13 cellular contexts compared by ENCODE assay signal in genomic region chr12:104454997-104455396, GRCh38. TPM values are rescaled to one million over a fixed set of nuclear protein-coding genes. Genes with fewer than 3 reads are reported as not detected.
DNase-seq lines count a peak whose midpoint lies in the region; ATAC-seq and FAIRE-seq lines count a peak whose summit lies in the region.
"Had no signal": no experiment of that assay in that cellular context is flagged by ENCODE, and none has a peak within 500 bp of the region (broad histone marks: within the 10 kb centered on the region; RNA-seq: fewer than 3 reads in every experiment).

No MANE protein-coding gene starts in this region.

- no peaks in the 10 kb centered on the region for H3K27me3 Mint-ChIP-seq in activated T-cell treated with anti-CD3 and anti-CD28 coated beads, Interleukin-2, amount 50 U/mL, for 4 hours (ENCODE audit: low read depth)
- no peaks in the 10 kb centered on the region for H3K27me3 Mint-ChIP-seq in activated T-cell treated with anti-CD3 and anti-CD28 coated beads, Interleukin-2, amount 50 U/mL, for 24 hours
- no peaks in the 10 kb centered on the region for H3K27me3 Mint-ChIP-seq in stimulated activated naive B cell treated with anti-CD40 and anti-IgM and Interleukin-4, amounts not matched to agents 10 μg/mL and 1 μg/mL and 100 μg/mL, for 72 hours

- H3K9me3 Mint-ChIP-seq in activated T-cell treated with anti-CD3 and anti-CD28 coated beads, Interleukin-2, amount 50 U/mL, for 4 hours = no peaks in the 10 kb centered on the region
- H3K9me3 Mint-ChIP-seq in activated T-cell treated with anti-CD3 and anti-CD28 coated beads, Interleukin-2, amount 50 U/mL, for 24 hours = no peaks in the 10 kb centered on the region
- H3K9me3 Mint-ChIP-seq in stimulated activated naive B cell treated with anti-CD40 and anti-IgM and Interleukin-4, amounts not matched to agents 10 μg/mL and 1 μg/mL and 100 μg/mL, for 72 hours = peaks cover 2 to 3% of the 10 kb centered on the region in 2 donors

- peak; percentile 84 for FAIRE-seq in RCC 7860 (lab: Jason Lieb, UNC)

- H3K27ac Mint-ChIP-seq in activated T-cell treated with anti-CD3 and anti-CD28 coated beads, Interleukin-2, amount 50 U/mL, for 24 hours = no peak overlapping the region
- H3K27ac Mint-ChIP-seq in stimulated activated naive B cell treated with anti-CD40 and anti-IgM and Interleukin-4, amounts not matched to agents 10 μg/mL and 1 μg/mL and 100 μg/mL, for 72 hours = peak overlapping the region; percentile 95

- ATAC-seq in activated T-cell treated with anti-CD3 and anti-CD28 coated beads, Interleukin-2, amount 50 U/mL, for 4 hours = no peak
- ATAC-seq in stimulated activated naive B cell treated with anti-CD40 and anti-IgM and Interleukin-4, amounts not matched to agents 10 μg/mL and 1 μg/mL and 100 μg/mL, for 72 hours (replicated peaks) = no peak
- no peak for ATAC-seq in GM19397 (IDR thresholded peaks at IDR 0.05; ENCODE audit: unreplicated experiment)
- ATAC-seq: Panc1 had no signal

- H3K4me1 Mint-ChIP-seq in activated T-cell treated with anti-CD3 and anti-CD28 coated beads, Interleukin-2, amount 50 U/mL, for 4 hours (ENCODE audit: low read depth) = peaks cover 26% of the 10 kb centered on the region
- peaks cover 29% of the 10 kb centered on the region for H3K4me1 Mint-ChIP-seq in activated T-cell treated with anti-CD3 and anti-CD28 coated beads, Interleukin-2, amount 50 U/mL, for 24 hours (ENCODE audit: low read depth)
- H3K4me1 Mint-ChIP-seq in stimulated activated naive B cell treated with anti-CD40 and anti-IgM and Interleukin-4, amounts not matched to agents 10 μg/mL and 1 μg/mL and 100 μg/mL, for 72 hours = peaks cover 14 to 34% of the 10 kb centered on the region in 2 donors

- peak overlapping the region; percentile 98 for H3K4me3 Mint-ChIP-seq in activated T-cell treated with anti-CD3 and anti-CD28 coated beads, Interleukin-2, amount 50 U/mL, for 4 hours
- no peak overlapping the region for H3K4me3 Mint-ChIP-seq in activated T-cell treated with anti-CD3 and anti-CD28 coated beads, Interleukin-2, amount 50 U/mL, for 24 hours
- H3K4me3 Mint-ChIP-seq in stimulated activated naive B cell treated with anti-CD40 and anti-IgM and Interleukin-4, amounts not matched to agents 10 μg/mL and 1 μg/mL and 100 μg/mL, for 72 hours = no peak overlapping the region

- H3K36me3 Mint-ChIP-seq in activated T-cell treated with anti-CD3 and anti-CD28 coated beads, Interleukin-2, amount 50 U/mL, for 4 hours (ENCODE audit: insufficient read depth) = no peaks in the 10 kb centered on the region
- peaks cover 28% of the 10 kb centered on the region for H3K36me3 Mint-ChIP-seq in activated T-cell treated with anti-CD3 and anti-CD28 coated beads, Interleukin-2, amount 50 U/mL, for 24 hours (ENCODE audit: low read depth)
- H3K36me3 Mint-ChIP-seq in stimulated activated naive B cell treated with anti-CD40 and anti-IgM and Interleukin-4, amounts not matched to agents 10 μg/mL and 1 μg/mL and 100 μg/mL, for 72 hours = peaks cover 16 to 26% of the 10 kb centered on the region in 2 donors

- no peak for DNase-seq in activated T-cell treated with anti-CD3 and anti-CD28 coated beads, Interleukin-2, amount 50 U/mL, for 4 hours
- DNase-seq in activated T-cell treated with anti-CD3 and anti-CD28 coated beads, Interleukin-2, amount 50 U/mL, for 24 hours = no peak
- DNase-seq in RCC 7860 (ENCODE audit: low spot score) (peak; percentile 81), fibroblast of peridontal ligament (ENCODE audit: extremely low read depth) (peak; percentile 48), ecto neural progenitor cell (ENCODE audit: low spot score) (no peak), globus pallidus (ENCODE audit: low spot score) (no peak)
- DNase-seq in stimulated activated naive B cell treated with anti-CD40 and anti-IgM and Interleukin-4, amounts not matched to agents 10 μg/mL and 1 μg/mL and 100 μg/mL, for 72 hours = no peak
- DNase-seq: dorsolateral prefrontal cortex; occipital lobe; stimulated activated CD4-positive, alpha-beta T cell treated with anti-CD3 and anti-CD28 coated beads, Interleukin-4, amount 100 ng/mL, for 4 hours; testis had no signal

RNA-seq across cellular contexts. Expression of gene CHST11, which starts 1.8 kb away (rescaled TPM):
- 10 to 100 TPM; 40.5 to 70.7 (median 61.7) TPM for total RNA-seq in activated T-cell treated with anti-CD3 and anti-CD28 coated beads, Interleukin-2, amount 50 U/mL, for 4 hours

Comparison
In these comparisons a context has a peak if more than half of its experiments do, and no peak if none do; other contexts are left out.
1. DNase-seq: peak in RCC 7860 (single experiment) and fibroblast of peridontal ligament (single experiment); none in activated T-cell treated with anti-CD3 and anti-CD28 coated beads, Interleukin-2, amount 50 U/mL, for 4 hours (single experiment), activated T-cell treated with anti-CD3 and anti-CD28 coated beads, Interleukin-2, amount 50 U/mL, for 24 hours (single experiment), stimulated activated naive B cell treated with anti-CD40 and anti-IgM and Interleukin-4, amounts not matched to agents 10 μg/mL and 1 μg/mL and 100 μg/mL, for 72 hours (single experiment), ecto neural progenitor cell (single experiment) and globus pallidus (single experiment).